9 cellular contexts compared by ENCODE assay signal in the genomic region with DNA sequence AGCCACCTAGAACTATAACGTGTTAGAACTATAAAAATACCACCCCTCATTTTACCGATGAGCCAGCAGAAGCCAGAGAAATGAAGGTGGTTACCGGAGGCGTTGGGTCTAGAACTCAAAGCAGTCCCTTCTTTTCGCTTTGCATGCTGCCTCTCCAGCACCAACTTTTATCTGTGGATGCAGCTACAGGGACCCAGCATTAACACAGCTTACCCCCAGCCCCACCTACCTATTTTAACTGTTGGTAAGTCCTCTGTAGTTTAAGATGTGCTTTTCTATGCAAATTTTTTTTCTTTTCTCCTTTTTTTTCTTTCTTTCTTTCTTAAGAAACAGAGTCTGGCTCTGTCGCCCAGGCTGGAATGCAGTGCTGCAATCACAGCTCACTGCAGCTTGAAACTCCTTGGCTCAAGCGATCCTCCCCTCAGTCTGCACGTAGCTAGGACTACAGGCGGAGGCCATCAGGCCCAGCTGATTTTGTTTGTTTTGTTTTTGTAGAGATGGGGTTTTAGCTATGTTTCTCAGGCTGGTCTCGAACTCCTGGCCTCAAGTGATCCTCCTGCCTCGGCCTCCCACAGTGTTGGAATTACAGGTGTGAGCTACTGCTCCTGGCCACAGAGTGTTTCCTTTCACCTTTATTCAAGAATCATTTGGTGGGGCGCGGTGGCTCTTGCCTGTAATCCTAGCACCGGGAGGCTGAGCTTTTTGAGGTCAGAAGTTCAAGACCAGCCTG. TPM values are rescaled to one million over a fixed set of nuclear protein-coding genes. Genes with fewer than 3 reads are reported as not detected.
DNase-seq lines count a peak whose midpoint lies in the region; ATAC-seq, FAIRE-seq and TF ChIP-seq lines count a peak whose summit lies in the region.
"Had no signal": no experiment of that assay in that cellular context is flagged by ENCODE, and none has a peak within 500 bp of the region (broad histone marks: within the 10 kb centered on the region; RNA-seq: fewer than 3 reads in every experiment).

No MANE protein-coding gene starts in this region.

- peak overlapping the region; percentile 96 for H3K9ac ChIP-seq in IMR-90 (ENCODE audit: low read depth, low read length)
- peak overlapping the region; percentile 95 for H3K9ac ChIP-seq in astrocyte (ENCODE audit: low read length)
- H3K9ac ChIP-seq in iPS-20b (ENCODE audit: low read depth, low read length): peak overlapping the region; percentile 99

- H3K9me3 ChIP-seq in IMR-90 (ENCODE audit: control insufficient read depth, insufficient read depth, low read length) (no peaks in the 10 kb centered on the region), astrocyte (ENCODE audit: insufficient read depth, low read depth, low read length) (no peaks in the 10 kb centered on the region), iPS-20b (ENCODE audit: insufficient read depth, low read depth, low read length) (no peaks in the 10 kb centered on the region)

- H3K27ac ChIP-seq in IMR-90 (ENCODE audit: insufficient read depth, low read length) (peak overlapping the region; percentile 96), astrocyte (ENCODE audit: low read depth, low read length) (peak overlapping the region; percentile 86), iPS-20b (ENCODE audit: low read length) (peak overlapping the region; percentile 97)

- H3K23ac ChIP-seq in IMR-90 (ENCODE audit: low read depth, low read length): peak overlapping the region; percentile 92

- peak overlapping the region; percentile 97 for H3K27ac Mint-ChIP-seq in astrocyte (ENCODE audit: unreplicated experiment)
- H3K27ac Mint-ChIP-seq in stimulated activated naive B cell treated with anti-CD40 and anti-IgM and Interleukin-4, amounts not matched to agents 10 μg/mL and 1 μg/mL and 100 μg/mL, for 72 hours: peak overlapping the region; percentile 99

- peak overlapping the region; percentile 96 for H3K56ac ChIP-seq in IMR-90 (ENCODE audit: extremely low read depth, insufficient read depth, low read length)

- CTCF ChIA-PET in IMR-90 (lab: Yijun Ruan, JAX): interaction anchor here (0.5 to 0.9 kb wide), 4 partner anchors 25 to 178 kb away, joined by 4 to 6 read pairs (median 4); no protein-coding TSS in a partner anchor

- H4K91ac ChIP-seq in IMR-90 (ENCODE audit: insufficient read depth, low read depth, low read length): peak overlapping the region; percentile 86

- peaks cover 8% of the 10 kb centered on the region for H3K4me1 Mint-ChIP-seq in astrocyte (ENCODE audit: low read depth, unreplicated experiment)
- H3K4me1 Mint-ChIP-seq in stimulated activated naive B cell treated with anti-CD40 and anti-IgM and Interleukin-4, amounts not matched to agents 10 μg/mL and 1 μg/mL and 100 μg/mL, for 72 hours: peaks cover 6 to 32% of the 10 kb centered on the region in 2 donors

- no peak for TF ChIP-seq RAD21 in IMR-90 (IDR thresholded peaks at IDR 0.05; ENCODE audit: low read length)

- H3K27me3 ChIP-seq in IMR-90 (ENCODE audit: control insufficient read depth, insufficient read depth, low read length) (no peaks in the 10 kb centered on the region), astrocyte (ENCODE audit: insufficient read depth, low read length) (no peaks in the 10 kb centered on the region), iPS-20b (ENCODE audit: insufficient read depth, low read length) (no peaks in the 10 kb centered on the region)

- H3K14ac ChIP-seq in IMR-90 (replicated peaks; ENCODE audit: low read depth, low read length): peak overlapping the region; percentile 96

- H4K8ac ChIP-seq in IMR-90 (ENCODE audit: low read depth in 2 of 2, low read length in 2 of 2): peak overlapping the region; percentile 91 to 94

- in situ Hi-C loops in IMR-90 (cut with MboI; ENCODE audit: low sequenced_read_pairs): no loop called here

- H3K4me1 ChIP-seq in IMR-90 (ENCODE audit: control insufficient read depth, insufficient read depth, low read length) (peaks cover 2% of the 10 kb centered on the region; the same call in 1 of the 2 replicates), astrocyte (ENCODE audit: insufficient read depth, low read length) (peaks cover 5% of the 10 kb centered on the region), iPS-20b (ENCODE audit: insufficient read depth, low read length) (no peaks in the 10 kb centered on the region)

- H3K79me1 ChIP-seq in IMR-90 (ENCODE audit: low read depth in 1 of 2, low read length in 2 of 2): peaks cover 10 to 23% of the 10 kb centered on the region in 2 experiments; a peak in 2 of 4 replicates

- H3K4me3 ChIP-seq in IMR-90 (ENCODE audit: insufficient read depth, low read depth, low read length) (peak overlapping the region; percentile 87), astrocyte (ENCODE audit: insufficient read depth, low read depth, low read length) (peak overlapping the region; percentile 100), iPS-20b (ENCODE audit: low read length) (peak overlapping the region; percentile 90)

- no peaks in the 10 kb centered on the region for H3K9me3 Mint-ChIP-seq in astrocyte (ENCODE audit: unreplicated experiment)
- no peaks in the 10 kb centered on the region for H3K9me3 Mint-ChIP-seq in stimulated activated naive B cell treated with anti-CD40 and anti-IgM and Interleukin-4, amounts not matched to agents 10 μg/mL and 1 μg/mL and 100 μg/mL, for 72 hours

- peak overlapping the region; percentile 85 for H3K18ac ChIP-seq in IMR-90 (ENCODE audit: low read depth, low read length)

- H2BK15ac ChIP-seq in IMR-90 (ENCODE audit: low read depth, low read length): peak overlapping the region; percentile 67; the same call in 1 of the 3 replicates

- intact Hi-C loops in IMR-90 (cut with micrococcal nuclease): loop anchor here (2.0 to 5.0 kb wide), 4 partner anchors 47 to 226 kb away; a partner anchor contains a TSS

- no peaks in the 10 kb centered on the region for H3K27me3 Mint-ChIP-seq in astrocyte (ENCODE audit: low read depth, unreplicated experiment)
- H3K27me3 Mint-ChIP-seq in stimulated activated naive B cell treated with anti-CD40 and anti-IgM and Interleukin-4, amounts not matched to agents 10 μg/mL and 1 μg/mL and 100 μg/mL, for 72 hours: no peaks in the 10 kb centered on the region

- dilution Hi-C loops in IMR-90 (cut with HindIII; ENCODE audit: low sequenced_read_pairs, unreplicated experiment): no loop called here

- peaks cover 24% of the 10 kb centered on the region for H3K79me2 ChIP-seq in astrocyte (ENCODE audit: insufficient read depth, low read length)

- TF ChIP-seq CTCF in IMR-90 (conservative IDR thresholded peaks at IDR 0.05; ENCODE audit: low read depth, low read length) (no peak), astrocyte (IDR thresholded peaks at IDR 0.05; ENCODE audit: insufficient read depth, low read depth, low read length) (no peak)

- H3K4me3 Mint-ChIP-seq in astrocyte (ENCODE audit: unreplicated experiment): peak overlapping the region; percentile 99
- H3K4me3 Mint-ChIP-seq in stimulated activated naive B cell treated with anti-CD40 and anti-IgM and Interleukin-4, amounts not matched to agents 10 μg/mL and 1 μg/mL and 100 μg/mL, for 72 hours: peak overlapping the region; percentile 94 to 99

- FAIRE-seq in astrocyte (lab: Jason Lieb, UNC): no peak
- FAIRE-seq: A204.1 had no signal

- peak overlapping the region; percentile 88 for H2AFZ ChIP-seq in IMR-90 (replicated peaks; ENCODE audit: low read length, poor library complexity)
- peak overlapping the region; percentile 95 for H2AFZ ChIP-seq in astrocyte (ENCODE audit: low read depth, low read length)

- H3K4me2 ChIP-seq in IMR-90 (ENCODE audit: low read depth, low read length): peak overlapping the region; percentile 75
- H3K4me2 ChIP-seq in astrocyte (ENCODE audit: low read length): peak overlapping the region; percentile 90

- H3K4ac ChIP-seq in IMR-90 (ENCODE audit: low read depth, low read length): peak overlapping the region; percentile 95

- H2BK5ac ChIP-seq in IMR-90 (ENCODE audit: low read depth, low read length, poor library complexity, severe bottlenecking): peak overlapping the region; percentile 88

- H3K36me3 ChIP-seq in IMR-90 (ENCODE audit: control insufficient read depth, insufficient read depth, low read length) (no peaks in the 10 kb centered on the region), astrocyte (ENCODE audit: insufficient read depth, low read length) (no peaks in the 10 kb centered on the region), iPS-20b (ENCODE audit: insufficient read depth, low read depth, low read length) (peaks cover 12% of the 10 kb centered on the region; the same call in 1 of the 2 replicates)

- peak overlapping the region; percentile 74 for H2BK120ac ChIP-seq in IMR-90 (ENCODE audit: low read depth, low read length)

- POLR2A ChIA-PET in IMR-90 (lab: Charles Lee; ENCODE audit: unreplicated experiment): no interaction called here

- 87% methylated on average over 3 of the region's 14 CpGs; no CpG with 5 or more reads in 1 of the 2 experiments for WGBS in IMR-90 (ENCODE audit: extremely low coverage in 2 of 2, insufficient read length in 1 of 2), 2 experiments

- H4K20me1 ChIP-seq in IMR-90 (ENCODE audit: insufficient read depth, low read length): no peaks in the 10 kb centered on the region
- no peaks in the 10 kb centered on the region for H4K20me1 ChIP-seq in astrocyte (ENCODE audit: insufficient read depth, low read length)

- peak overlapping the region; percentile 69 for H4K5ac ChIP-seq in IMR-90 (ENCODE audit: low read depth, low read length)

- H2AK5ac ChIP-seq in IMR-90 (ENCODE audit: low read depth, low read length): no peak overlapping the region; the same call in 1 of the 2 replicates

- H3K9me1 ChIP-seq in IMR-90 (ENCODE audit: insufficient read depth, low read length): no peaks in the 10 kb centered on the region

- H2AK9ac ChIP-seq in IMR-90 (replicated peaks; ENCODE audit: low read depth, low read length, poor library complexity): peak overlapping the region; percentile 52

- no peak overlapping the region for H2BK20ac ChIP-seq in IMR-90 (ENCODE audit: low read depth, low read length)

- peak; percentile 29 for ATAC-seq in GM21723 (IDR thresholded peaks at IDR 0.05; ENCODE audit: unreplicated experiment)
- ATAC-seq in IMR-90 (ENCODE audit: low read depth): peak; percentile 70
- ATAC-seq in stimulated activated naive B cell treated with anti-CD40 and anti-IgM and Interleukin-4, amounts not matched to agents 10 μg/mL and 1 μg/mL and 100 μg/mL, for 72 hours (replicated peaks): peak; percentile 26 to 33

- TF ChIP-seq POLR2A in IMR-90 (IDR thresholded peaks at IDR 0.05; ENCODE audit: low read depth, low read length): no peak; the same call in 1 of the 2 replicates

- BruUV-seq in IMR-90 (replicated peaks; lab: Mats Ljungman, UMichigan): no TSS peak

- H3K36me3 Mint-ChIP-seq in astrocyte (ENCODE audit: low read depth, unreplicated experiment): no peaks in the 10 kb centered on the region
- H3K36me3 Mint-ChIP-seq in stimulated activated naive B cell treated with anti-CD40 and anti-IgM and Interleukin-4, amounts not matched to agents 10 μg/mL and 1 μg/mL and 100 μg/mL, for 72 hours: peaks cover 0 to 3% of the 10 kb centered on the region in 2 donors

- peak; percentile 18 for DNase-seq in DMS53 treated with DMSO at 0.1 percent for 48 hours (lab: John Stamatoyannopoulos, UW; ENCODE audit: unreplicated experiment)
- DNase-seq in DMS53 (lab: John Stamatoyannopoulos, UW): no peak
- peak; percentile 75 for DNase-seq in IMR-90
- DNase-seq in astrocyte (ENCODE audit: low read depth): peak; percentile 43
- DNase-seq in stimulated activated naive B cell treated with anti-CD40 and anti-IgM and Interleukin-4, amounts not matched to agents 10 μg/mL and 1 μg/mL and 100 μg/mL, for 72 hours: no peak
- DNase-seq in NK-92 treated with Interleukin-12 subunit alpha and Interleukin-12 subunit beta, amount 100 ng/mL, for 24 hours (lab: John Stamatoyannopoulos, UW): no peak

RNA-seq across cellular contexts. Expression of a gene that starts 6.5 kb away (rescaled TPM):
- total RNA-seq in IMR-90 (2012; rRNA removed): 15.3 and 24.2 TPM in 2 replicates
- 6.1 and 6.6 TPM in 2 replicates for polyA plus RNA-seq in IMR-90 (2012; rRNA removed)
- 1.0 and 1.9 TPM in 2 replicates for polyA plus RNA-seq in IMR-90 (2012; cell fraction: cytosol; rRNA removed)
- 2.1 and 22.3 TPM in 2 replicates for polyA plus RNA-seq in IMR-90 (2012; cell fraction: nucleus; rRNA removed; ENCODE audit: low replicate concordance)
- total RNA-seq in astrocyte: 13.4 and 15.0 TPM in 2 replicates

RNA-seq across cellular contexts. Expression of a gene that starts 46.7 kb away (rescaled TPM):
- total RNA-seq in IMR-90 (2012; rRNA removed): 95.7 and 127 TPM in 2 replicates
- 19.8 and 30.1 TPM in 2 replicates for polyA plus RNA-seq in IMR-90 (2012; rRNA removed)
- polyA plus RNA-seq in IMR-90 (2012; cell fraction: cytosol; rRNA removed): 5.4 and 10.6 TPM in 2 replicates
- 1.4 and 15.0 TPM in 2 replicates for polyA plus RNA-seq in IMR-90 (2012; cell fraction: nucleus; rRNA removed; ENCODE audit: low replicate concordance)
- 51.5 and 51.8 TPM in 2 replicates for total RNA-seq in astrocyte

Comparison
In these comparisons a context has a peak if more than half of its experiments do, and no peak if none do; other contexts are left out.
1. DNase-seq: peak in DMS53 treated with DMSO at 0.1 percent for 48 hours (single experiment), IMR-90 (single experiment) and astrocyte (single experiment); none in DMS53 (single experiment), stimulated activated naive B cell treated with anti-CD40 and anti-IgM and Interleukin-4, amounts not matched to agents 10 μg/mL and 1 μg/mL and 100 μg/mL, for 72 hours (single experiment) and NK-92 treated with Interleukin-12 subunit alpha and Interleukin-12 subunit beta, amount 100 ng/mL, for 24 hours (single experiment).
2. Peak in every context shown above with its lines, with median percentiles within 50 percentile points of each other: ATAC-seq, H3K27ac ChIP-seq, H3K4me3 ChIP-seq and H3K9ac ChIP-seq.